ENCODE assay signal across 30 cellular contexts in genomic region chr16:54547052-54547451, GRCh38.
"Had no signal": no experiment of that assay in that cellular context is flagged by ENCODE, and none has a peak within 500 bp of the region (broad histone marks: within the 10 kb centered on the region; RNA-seq: fewer than 3 reads in every experiment).

No MANE protein-coding gene starts in this region.

- H3K79me2 ChIP-seq: parathyroid adenoma had no signal

- H3K4me2 ChIP-seq: smooth muscle cell had no signal

- H3K4me3 Mint-ChIP-seq: naive thymus-derived CD4-positive, alpha-beta T cell; natural killer cell; nephron; stimulated activated memory B cell treated with anti-CD40 and anti-IgM and Interleukin-4, amounts not matched to agents 10 μg/mL and 1 μg/mL and 100 μg/mL, for 72 hours; stimulated activated naive CD8-positive, alpha-beta T cell treated with anti-CD3 and anti-CD28 coated beads, Interleukin-15, amount 100 ng/mL, for 72 hours; type B pancreatic cell had no signal

- H3K4me1 Mint-ChIP-seq: natural killer cell; stimulated activated memory B cell treated with anti-CD40 and anti-IgM and Interleukin-4, amounts not matched to agents 10 μg/mL and 1 μg/mL and 100 μg/mL, for 72 hours; stimulated activated naive CD8-positive, alpha-beta T cell treated with anti-CD3 and anti-CD28 coated beads, Interleukin-15, amount 100 ng/mL, for 72 hours had no signal

- H3K27ac Mint-ChIP-seq: naive thymus-derived CD4-positive, alpha-beta T cell; natural killer cell; nephron; progenitor cell of endocrine pancreas; stimulated activated memory B cell treated with anti-CD40 and anti-IgM and Interleukin-4, amounts not matched to agents 10 μg/mL and 1 μg/mL and 100 μg/mL, for 72 hours; stimulated activated naive CD8-positive, alpha-beta T cell treated with anti-CD3 and anti-CD28 coated beads, Interleukin-15, amount 100 ng/mL, for 72 hours; type B pancreatic cell had no signal

- DNase-seq: naive thymus-derived CD4-positive, alpha-beta T cell; natural killer cell; occipital lobe; ovary; posterior cingulate gyrus; psoas muscle; spleen; stimulated activated CD4-positive, alpha-beta T cell treated with anti-CD3 and anti-CD28 coated beads, Interleukin-12 subunit alpha, Interleukin-12 subunit beta, amount 100 ng/mL, for 4 hours; stimulated activated CD4-positive, alpha-beta T cell treated with anti-CD3 and anti-CD28 coated beads, Interleukin-1b, Interleukin-23, amount 100 ng/mL, for 48 hours; stimulated activated CD4-positive, alpha-beta T cell treated with anti-CD3 and anti-CD28 coated beads, Interleukin-4, amount 100 ng/mL, for 1 hour; stimulated activated CD4-positive, alpha-beta T cell treated with anti-CD3 and anti-CD28 coated beads, Interleukin-4, amount 100 ng/mL, for 4 hours; stimulated activated CD8-positive, alpha-beta memory T cell treated with anti-CD3 and anti-CD28 coated beads, Interleukin-4, amount 100 ng/mL, for 48 hours; stimulated activated naive CD4-positive, alpha-beta T cell; stimulated activated naive CD8-positive, alpha-beta T cell treated with anti-CD3 and anti-CD28 coated beads, Interleukin-15, amount 100 ng/mL, for 72 hours; stimulated activated naive CD8-positive, alpha-beta T cell treated with anti-CD3 and anti-CD28 coated beads, Interleukin-15, Interleukin-2, amounts not matched to agents 100 U/mL and 50 U/mL, for 24 hours; testis; tibial artery; transverse colon; upper lobe of right lung; uterus had no signal

- H2AFZ ChIP-seq: parathyroid adenoma had no signal

- H3K27me3 Mint-ChIP-seq: stimulated activated memory B cell treated with anti-CD40 and anti-IgM and Interleukin-4, amounts not matched to agents 10 μg/mL and 1 μg/mL and 100 μg/mL, for 72 hours had no signal

- H3K27me3 ChIP-seq: ovary, suprapubic skin, testis, tibial artery, upper lobe of right lung, uterus had no signal

- H3K4me3 ChIP-seq: ovary, psoas muscle, skin epidermis, smooth muscle cell, spleen, suprapubic skin, testis, tibial artery, transverse colon, upper lobe of right lung, uterus had no signal

- H3K4me1 ChIP-seq: psoas muscle, spleen, testis, transverse colon, upper lobe of right lung, uterus had no signal

- H3K9me3 Mint-ChIP-seq: natural killer cell; nephron; stimulated activated naive CD8-positive, alpha-beta T cell treated with anti-CD3 and anti-CD28 coated beads, Interleukin-15, amount 100 ng/mL, for 72 hours; type B pancreatic cell had no signal

- H3K9ac ChIP-seq: parathyroid adenoma had no signal

- H3K9me3 ChIP-seq: ovary, psoas muscle, suprapubic skin, testis, tibial artery, transverse colon, upper lobe of right lung, uterus had no signal

- H3K36me3 Mint-ChIP-seq: natural killer cell; stimulated activated memory B cell treated with anti-CD40 and anti-IgM and Interleukin-4, amounts not matched to agents 10 μg/mL and 1 μg/mL and 100 μg/mL, for 72 hours; type B pancreatic cell had no signal

- H3K36me3 ChIP-seq: ovary, spleen, suprapubic skin, tibial artery, transverse colon, upper lobe of right lung, uterus had no signal

- H3K27ac ChIP-seq: ovary, parathyroid adenoma, psoas muscle, skin epidermis, spleen, suprapubic skin, testis, tibial artery, transverse colon, upper lobe of right lung, uterus had no signal

- ATAC-seq: naive thymus-derived CD4-positive, alpha-beta T cell; natural killer cell; psoas muscle; right cardiac atrium; sciatic nerve; stimulated activated memory B cell treated with anti-CD40 and anti-IgM and Interleukin-4, amounts not matched to agents 10 μg/mL and 1 μg/mL and 100 μg/mL, for 72 hours; stimulated activated naive CD8-positive, alpha-beta T cell treated with anti-CD3 and anti-CD28 coated beads, Interleukin-15, amount 100 ng/mL, for 72 hours; stimulated activated naive CD8-positive, alpha-beta T cell treated with anti-CD3 and anti-CD28 coated beads, Interleukin-15, Interleukin-2, amounts not matched to agents 100 U/mL and 50 U/mL, for 24 hours; upper lobe of right lung had no signal
